Comparison of ENCODE assay signal across 10 cellular contexts in the genomic region with DNA sequence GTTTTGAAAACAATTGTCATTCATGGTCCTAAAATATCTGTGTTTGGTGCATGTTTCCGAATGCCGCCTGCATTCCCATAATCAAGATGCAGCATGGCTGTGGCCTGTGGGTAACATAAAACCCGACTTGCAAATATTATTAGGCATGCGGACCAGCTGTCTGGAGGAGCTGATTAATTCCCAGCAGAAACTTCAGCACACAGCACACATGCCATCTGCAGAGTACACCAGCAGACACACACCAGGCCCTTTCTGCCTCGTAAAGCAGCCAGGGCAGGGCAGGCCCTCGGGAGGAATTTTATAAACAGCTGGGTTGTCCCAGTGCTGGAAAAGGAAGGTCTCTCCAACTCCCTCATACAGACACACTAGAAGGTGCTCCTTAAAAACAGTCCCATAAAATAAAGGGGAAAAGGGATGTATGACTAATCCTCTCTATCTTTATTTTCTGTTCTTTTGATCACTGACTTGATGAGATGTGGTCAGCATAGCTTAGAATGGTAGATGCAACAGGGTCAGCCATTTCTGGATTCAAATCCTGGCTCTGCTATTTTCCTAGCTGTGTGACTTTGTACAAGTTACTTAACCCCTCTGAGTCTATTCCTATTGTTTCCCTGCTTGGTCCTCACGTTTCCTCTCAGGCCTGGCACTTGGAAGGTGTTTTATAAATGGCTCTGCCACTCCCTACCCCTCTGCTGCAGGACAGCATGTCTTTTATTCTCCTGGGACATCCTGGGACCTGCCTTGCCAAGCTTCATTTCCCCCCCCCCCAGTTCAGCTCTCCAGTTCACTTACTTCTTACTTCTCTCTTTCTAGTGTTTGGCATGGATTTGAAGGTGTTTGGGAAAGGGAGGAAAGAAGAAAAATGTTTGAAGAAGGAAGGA.
DNase-seq lines count a peak whose midpoint lies in the region; ATAC-seq and TF ChIP-seq lines count a peak whose summit lies in the region.
"Had no signal": no experiment of that assay in that cellular context is flagged by ENCODE, and none has a peak within 500 bp of the region (broad histone marks: within the 10 kb centered on the region; RNA-seq: fewer than 3 reads in every experiment).

No MANE protein-coding gene starts in this region.

- H3K27me3 ChIP-seq in muscle layer of colon (ENCODE audit: control insufficient read depth in 1 of 2, insufficient read depth in 2 of 2, low read length in 2 of 2) (no peaks in the 10 kb centered on the region), tibial nerve (no peaks in the 10 kb centered on the region)

- 68 to 75% methylated on average over 7 of the region's 7 CpGs for WGBS in tibial nerve, 2 donors

- H3K27ac Mint-ChIP-seq in brain, result peak overlapping the region; percentile 23 to 91 (median 89)

- H3K4me1 ChIP-seq in muscle layer of colon (ENCODE audit: insufficient read depth, low read length) (peaks cover 29% of the 10 kb centered on the region), tibial nerve (peaks cover 0 to 21% (median 8%) of the 10 kb centered on the region in 4 donors)

- no peaks in the 10 kb centered on the region for H3K9me3 Mint-ChIP-seq in brain

- H3K36me3 ChIP-seq in muscle layer of colon (ENCODE audit: insufficient read depth, low read length), result peaks cover 23% of the 10 kb centered on the region
- H3K36me3 ChIP-seq in tibial nerve, result peaks cover 0 to 55% (median 18%) of the 10 kb centered on the region in 3 donors

- H3K27ac ChIP-seq in muscle layer of colon (ENCODE audit: low read depth, low read length), result peak overlapping the region; percentile 70
- H3K27ac ChIP-seq in tibial nerve, result no peak overlapping the region

- H3K9me3 ChIP-seq in muscle layer of colon (ENCODE audit: low read length), result no peaks in the 10 kb centered on the region
- H3K9me3 ChIP-seq in tibial nerve, result no peaks in the 10 kb centered on the region

- H3K27me3 Mint-ChIP-seq in brain, result peaks cover 4% of the 10 kb centered on the region

- TF ChIP-seq POLR2A in tibial nerve (IDR thresholded peaks at IDR 0.05), result no peak

- peaks cover 80% of the 10 kb centered on the region for H3K36me3 Mint-ChIP-seq in brain

- H3K9ac ChIP-seq in muscle layer of colon (ENCODE audit: low read length), result no peak overlapping the region

- TF ChIP-seq CTCF in AG10803 (conservative IDR thresholded peaks at IDR 0.05; ENCODE audit: low read length), result no peak
- no peak for TF ChIP-seq CTCF in brain (conservative IDR thresholded peaks at IDR 0.05)
- TF ChIP-seq CTCF in tibial nerve (IDR thresholded peaks at IDR 0.05), result no peak

- peaks cover 90% of the 10 kb centered on the region for H3K4me1 Mint-ChIP-seq in brain

- DNase-seq in AG10803 (ENCODE audit: low read depth) (peak; percentile 70), M059J (ENCODE audit: low read depth) (peak; percentile 27), tibial nerve (ENCODE audit: low spot score in 2 of 2) (no peak), left lobe of liver (ENCODE audit: low spot score) (no peak), NCI-H2081 (lab: John Stamatoyannopoulos, UW) (no peak), 8988T (no peak)
- DNase-seq: dermis blood vessel endothelial cell; stimulated activated CD4-positive, alpha-beta T cell treated with anti-CD3 and anti-CD28 coated beads, Interleukin-15, amount 100 ng/mL, for 24 hours had no signal

- H3K4me3 ChIP-seq in AG10803 (ENCODE audit: low read length) (no peak overlapping the region), muscle layer of colon (ENCODE audit: low read depth in 1 of 2, low read length in 2 of 2) (peak overlapping the region in 1 of 2 donors; percentile 10), tibial nerve (no peak overlapping the region)

- no peak for TF ChIP-seq EP300 in tibial nerve (IDR thresholded peaks at IDR 0.05)

- no peak overlapping the region for H3K4me3 Mint-ChIP-seq in brain

- no peak for ATAC-seq in left lobe of liver

Comparison
In these comparisons a context has a peak if more than half of its experiments do, and no peak if none do; other contexts are left out.
1. DNase-seq: peak in AG10803 (single experiment) and M059J (single experiment); none in tibial nerve (0 of 2), left lobe of liver (single experiment), NCI-H2081 (0 of 2) and 8988T (single experiment).